19 cellular contexts compared by ENCODE assay signal in the genomic region with DNA sequence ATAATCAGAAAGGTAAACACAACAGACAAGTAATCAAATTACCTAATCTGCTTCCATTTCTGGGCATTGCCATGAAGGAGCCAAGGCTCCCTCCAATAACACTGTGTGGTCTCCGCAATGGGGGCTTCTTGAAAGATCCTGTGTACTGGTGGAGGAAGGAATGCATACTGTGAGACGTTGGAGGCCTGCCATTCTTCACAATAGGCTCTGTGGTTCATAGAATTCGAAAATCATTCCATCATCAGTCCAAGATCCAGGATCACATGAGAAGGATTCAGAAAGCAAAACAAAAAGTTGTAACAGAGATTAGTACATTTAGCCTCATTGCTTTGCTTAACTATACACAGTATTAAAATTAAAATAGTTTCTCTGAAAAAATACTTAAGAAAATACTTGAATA.
"Had no signal": no experiment of that assay in that cellular context is flagged by ENCODE, and none has a peak within 500 bp of the region (broad histone marks: within the 10 kb centered on the region; RNA-seq: fewer than 3 reads in every experiment).

No MANE protein-coding gene starts in this region.

- ATAC-seq: activated CD4-positive, alpha-beta T cell treated with anti-CD3 and anti-CD28 coated beads for 36 hours; activated CD8-positive, alpha-beta memory T cell treated with anti-CD3 and anti-CD28 coated beads, Interleukin-2, amount 10 ng/mL, durations not matched to agents 7 days and 5 days; activated T-cell treated with anti-CD3 and anti-CD28 coated beads, Interleukin-2, amount 50 U/mL, for 4 hours; esophagus mucosa; left cardiac atrium; lower lobe of right lung; pancreas; stimulated activated naive B cell treated with anti-CD40 and anti-IgM and Interleukin-4, amounts not matched to agents 10 μg/mL and 1 μg/mL and 100 μg/mL, for 72 hours had no signal

- H3K9me3 ChIP-seq: adrenal gland, lower lobe of right lung, pancreas, tibial artery had no signal

- DNase-seq: activated CD4-positive, alpha-beta memory T cell treated with anti-CD3 and anti-CD28 coated beads for 36 hours; activated CD4-positive, alpha-beta T cell treated with anti-CD3 and anti-CD28 coated beads for 36 hours; activated CD8-positive, alpha-beta memory T cell treated with anti-CD3 and anti-CD28 coated beads, Interleukin-2, amount 10 ng/mL, durations not matched to agents 7 days and 5 days; activated effector memory CD4-positive, alpha-beta T cell treated with anti-CD3 and anti-CD28 coated beads, Interleukin-2, amount 50 U/mL, for 16 hours; activated T-cell treated with anti-CD3 and anti-CD28 coated beads, Interleukin-2, amount 50 U/mL, for 4 hours; adrenal gland; cerebellar nuclear complex; foreskin fibroblast; left cardiac atrium; lower lobe of right lung; pancreas; stimulated activated naive B cell treated with anti-CD40 and anti-IgM and Interleukin-4, amounts not matched to agents 10 μg/mL and 1 μg/mL and 100 μg/mL, for 72 hours; T-helper 2 cell; tibial artery had no signal

- H3K27ac Mint-ChIP-seq: activated CD4-positive, alpha-beta memory T cell treated with anti-CD3 and anti-CD28 coated beads for 36 hours; activated CD4-positive, alpha-beta T cell treated with anti-CD3 and anti-CD28 coated beads for 36 hours; activated CD8-positive, alpha-beta memory T cell treated with anti-CD3 and anti-CD28 coated beads, Interleukin-2, amount 10 ng/mL, durations not matched to agents 7 days and 5 days; mesothelial cell of epicardium; stimulated activated naive B cell treated with anti-CD40 and anti-IgM and Interleukin-4, amounts not matched to agents 10 μg/mL and 1 μg/mL and 100 μg/mL, for 72 hours had no signal

- H3K4me1 ChIP-seq: adrenal gland, lower lobe of right lung, pancreas, tibial artery had no signal

- H3K27me3 ChIP-seq: adrenal gland, pancreas, tibial artery had no signal

- H3K36me3 ChIP-seq: adrenal gland, pancreas had no signal

- FAIRE-seq: pancreas, urothelium cell line had no signal

- H3K27me3 Mint-ChIP-seq: activated CD4-positive, alpha-beta memory T cell treated with anti-CD3 and anti-CD28 coated beads for 36 hours; activated CD4-positive, alpha-beta T cell treated with anti-CD3 and anti-CD28 coated beads for 36 hours; activated CD8-positive, alpha-beta memory T cell treated with anti-CD3 and anti-CD28 coated beads, Interleukin-2, amount 10 ng/mL, durations not matched to agents 7 days and 5 days; activated naive CD4-positive, alpha-beta T cell treated with anti-CD3 and anti-CD28 coated beads, Interleukin-2, amount 50 U/mL, for 24 hours; brain; stimulated activated naive B cell treated with anti-CD40 and anti-IgM and Interleukin-4, amounts not matched to agents 10 μg/mL and 1 μg/mL and 100 μg/mL, for 72 hours had no signal

- H3K4me3 Mint-ChIP-seq: activated CD4-positive, alpha-beta memory T cell treated with anti-CD3 and anti-CD28 coated beads for 36 hours; activated CD4-positive, alpha-beta T cell treated with anti-CD3 and anti-CD28 coated beads for 36 hours; activated CD8-positive, alpha-beta memory T cell treated with anti-CD3 and anti-CD28 coated beads, Interleukin-2, amount 10 ng/mL, durations not matched to agents 7 days and 5 days; activated naive CD4-positive, alpha-beta T cell treated with anti-CD3 and anti-CD28 coated beads, Interleukin-2, amount 50 U/mL, for 24 hours; activated T-cell treated with anti-CD3 and anti-CD28 coated beads, Interleukin-2, amount 50 U/mL, for 4 hours; brain; mesothelial cell of epicardium; stimulated activated naive B cell treated with anti-CD40 and anti-IgM and Interleukin-4, amounts not matched to agents 10 μg/mL and 1 μg/mL and 100 μg/mL, for 72 hours had no signal

- H3K27ac ChIP-seq: adrenal gland, lower lobe of right lung, pancreas, tibial artery had no signal

- H3K9me3 Mint-ChIP-seq: activated naive CD4-positive, alpha-beta T cell treated with anti-CD3 and anti-CD28 coated beads, Interleukin-2, amount 50 U/mL, for 24 hours; stimulated activated naive B cell treated with anti-CD40 and anti-IgM and Interleukin-4, amounts not matched to agents 10 μg/mL and 1 μg/mL and 100 μg/mL, for 72 hours had no signal

- H3K4me3 ChIP-seq: adrenal gland, lower lobe of right lung, pancreas, tibial artery had no signal

- H3K4me1 Mint-ChIP-seq: brain, mesothelial cell of epicardium had no signal
